In genomic region chr5:159469496-159470370, GRCh38 we compare ENCODE assay signal across 12 cellular contexts.
DNase-seq lines count a peak whose midpoint lies in the region; ATAC-seq and TF ChIP-seq lines count a peak whose summit lies in the region.
"Had no signal": no experiment of that assay in that cellular context is flagged by ENCODE, and none has a peak within 500 bp of the region (broad histone marks: within the 10 kb centered on the region; RNA-seq: fewer than 3 reads in every experiment).

No MANE protein-coding gene starts in this region.

- TF ChIP-seq POLR2A in suprapubic skin (IDR thresholded peaks at IDR 0.05), result no peak

- H3K9me3 ChIP-seq in suprapubic skin, result no peaks in the 10 kb centered on the region
- H3K9me3 ChIP-seq: neutrophil, SJCRH30 had no signal

- peaks cover 0 to 4% of the 10 kb centered on the region in 2 donors for H3K36me3 Mint-ChIP-seq in activated T-cell treated with anti-CD3 and anti-CD28 coated beads, Interleukin-2, amount 50 U/mL, for 72 hours (ENCODE audit: insufficient read depth in 2 of 2)
- no peaks in the 10 kb centered on the region for H3K36me3 Mint-ChIP-seq in activated T-cell treated with anti-CD3 and anti-CD28 coated beads, Interleukin-2, amount 50 U/mL, for 24 hours (ENCODE audit: low read depth)
- H3K36me3 Mint-ChIP-seq in activated T-helper 17 cell treated with anti-CD3 and anti-CD28 coated beads, Interleukin-2, amount 50 U/mL, for 72 hours (ENCODE audit: low read depth), result no peaks in the 10 kb centered on the region

- H3K4me3 Mint-ChIP-seq in activated T-cell treated with anti-CD3 and anti-CD28 coated beads, Interleukin-2, amount 50 U/mL, for 72 hours, result no peak overlapping the region
- H3K4me3 Mint-ChIP-seq in activated T-cell treated with anti-CD3 and anti-CD28 coated beads, Interleukin-2, amount 50 U/mL, for 24 hours, result no peak overlapping the region
- peak overlapping the region; percentile 1 for H3K4me3 Mint-ChIP-seq in activated T-helper 17 cell treated with anti-CD3 and anti-CD28 coated beads, Interleukin-2, amount 50 U/mL, for 72 hours

- H3K27me3 ChIP-seq in suprapubic skin (no peaks in the 10 kb centered on the region), H7 (ENCODE audit: control insufficient read depth, insufficient read depth, low read length) (no peaks in the 10 kb centered on the region)
- H3K27me3 ChIP-seq: SJCRH30 had no signal

- peaks cover 4% of the 10 kb centered on the region in 2 donors for H3K9me3 Mint-ChIP-seq in activated T-cell treated with anti-CD3 and anti-CD28 coated beads, Interleukin-2, amount 50 U/mL, for 72 hours
- peaks cover 6% of the 10 kb centered on the region for H3K9me3 Mint-ChIP-seq in activated T-cell treated with anti-CD3 and anti-CD28 coated beads, Interleukin-2, amount 50 U/mL, for 24 hours
- peaks cover 7% of the 10 kb centered on the region for H3K9me3 Mint-ChIP-seq in activated T-helper 17 cell treated with anti-CD3 and anti-CD28 coated beads, Interleukin-2, amount 50 U/mL, for 72 hours

- peak overlapping the region; percentile 23 for H3K27ac ChIP-seq in suprapubic skin
- H3K27ac ChIP-seq: foreskin keratinocyte, neutrophil, SJCRH30 had no signal

- H3K4me1 Mint-ChIP-seq in activated T-cell treated with anti-CD3 and anti-CD28 coated beads, Interleukin-2, amount 50 U/mL, for 72 hours (ENCODE audit: low read depth), result peaks cover 18% of the 10 kb centered on the region
- peaks cover 18% of the 10 kb centered on the region for H3K4me1 Mint-ChIP-seq in activated T-cell treated with anti-CD3 and anti-CD28 coated beads, Interleukin-2, amount 50 U/mL, for 24 hours (ENCODE audit: low read depth)
- H3K4me1 Mint-ChIP-seq in activated T-helper 17 cell treated with anti-CD3 and anti-CD28 coated beads, Interleukin-2, amount 50 U/mL, for 72 hours, result peaks cover 18% of the 10 kb centered on the region

- H3K27me3 Mint-ChIP-seq in activated T-cell treated with anti-CD3 and anti-CD28 coated beads, Interleukin-2, amount 50 U/mL, for 72 hours (ENCODE audit: low read depth), result peaks cover 29% of the 10 kb centered on the region
- peaks cover 4% of the 10 kb centered on the region for H3K27me3 Mint-ChIP-seq in activated T-cell treated with anti-CD3 and anti-CD28 coated beads, Interleukin-2, amount 50 U/mL, for 24 hours
- H3K27me3 Mint-ChIP-seq in activated T-helper 17 cell treated with anti-CD3 and anti-CD28 coated beads, Interleukin-2, amount 50 U/mL, for 72 hours, result peaks cover 3% of the 10 kb centered on the region

- peak; percentile 70 to 73 for ATAC-seq in activated T-cell treated with anti-CD3 and anti-CD28 coated beads, Interleukin-2, amount 50 U/mL, for 72 hours (replicated peaks in 1 of 2)
- ATAC-seq in HG03060 (IDR thresholded peaks at IDR 0.05; ENCODE audit: low read depth, unreplicated experiment), result peak; percentile 69
- peak; percentile 77 for ATAC-seq in activated T-helper 17 cell treated with anti-CD3 and anti-CD28 coated beads, Interleukin-2, amount 50 U/mL, for 72 hours (replicated peaks)
- ATAC-seq: foreskin keratinocyte had no signal

- TF ChIP-seq EP300 in suprapubic skin (IDR thresholded peaks at IDR 0.05), result no peak

- H3K36me3 ChIP-seq in suprapubic skin (no peaks in the 10 kb centered on the region), H7 (replicated peaks; ENCODE audit: control insufficient read depth, insufficient read depth, low read length) (no peaks in the 10 kb centered on the region)
- H3K36me3 ChIP-seq: neutrophil, SJCRH30 had no signal

- TF ChIP-seq CTCF in suprapubic skin (IDR thresholded peaks at IDR 0.05), result no peak

- DNase-seq in activated T-cell treated with anti-CD3 and anti-CD28 coated beads, Interleukin-2, amount 50 U/mL, for 72 hours, result no peak
- DNase-seq in activated T-cell treated with anti-CD3 and anti-CD28 coated beads, Interleukin-2, amount 50 U/mL, for 24 hours, result no peak
- DNase-seq in suprapubic skin (ENCODE audit: low spot score in 2 of 2), result no peak
- no peak for DNase-seq in H7
- no peak for DNase-seq in head of caudate nucleus
- DNase-seq in activated CD4-positive, alpha-beta T cell treated with anti-CD3 and anti-CD28 coated beads, Interleukin-2, amount 50 U/mL, for 48 hours, result no peak
- DNase-seq: Caco-2, foreskin keratinocyte, SJCRH30 had no signal

- intact Hi-C loops in head of caudate nucleus (cut with DNase I), result no loop called here

- peaks cover 14% of the 10 kb centered on the region for H3K4me1 ChIP-seq in suprapubic skin
- H3K4me1 ChIP-seq: foreskin keratinocyte, SJCRH30 had no signal

- H3K4me3 ChIP-seq in suprapubic skin (no peak overlapping the region), H7 (ENCODE audit: insufficient read depth, low read depth, low read length) (no peak overlapping the region)
- H3K4me3 ChIP-seq: SJCRH30 had no signal

- H3K27ac Mint-ChIP-seq in activated T-cell treated with anti-CD3 and anti-CD28 coated beads, Interleukin-2, amount 50 U/mL, for 72 hours, result no peak overlapping the region
- no peak overlapping the region for H3K27ac Mint-ChIP-seq in activated T-cell treated with anti-CD3 and anti-CD28 coated beads, Interleukin-2, amount 50 U/mL, for 24 hours
- H3K27ac Mint-ChIP-seq in activated T-helper 17 cell treated with anti-CD3 and anti-CD28 coated beads, Interleukin-2, amount 50 U/mL, for 72 hours, result no peak overlapping the region

- WGBS in suprapubic skin, result 75% methylated on average over 11 of the region's 11 CpGs
